8 cellular contexts compared by ENCODE assay signal in the genomic region with DNA sequence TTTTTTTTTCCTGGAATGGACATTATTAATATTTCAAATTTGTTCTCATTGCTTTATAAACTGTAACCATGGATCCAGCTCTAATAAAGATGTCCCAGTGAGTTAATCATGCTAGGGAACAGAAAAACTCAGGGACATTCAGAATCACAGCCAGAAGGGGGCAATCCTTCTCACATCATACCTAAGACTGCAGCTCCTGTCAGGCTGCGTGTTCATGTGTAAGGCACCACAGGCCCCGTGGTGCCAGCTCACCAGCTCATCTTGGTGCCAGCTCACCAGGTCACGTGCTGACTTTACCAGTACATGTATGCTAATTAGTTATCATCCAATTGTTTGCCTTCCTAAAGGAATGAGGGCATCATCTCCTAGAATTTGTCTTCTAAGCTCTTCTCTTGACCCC.
DNase-seq lines count a peak whose midpoint lies in the region; ATAC-seq, FAIRE-seq and TF ChIP-seq lines count a peak whose summit lies in the region.

No MANE protein-coding gene starts in this region.

- H3K4me1 ChIP-seq in astrocyte (ENCODE audit: insufficient read depth, low read length) (no peaks in the 10 kb centered on the region), tibial artery (no peaks in the 10 kb centered on the region)

- no peaks in the 10 kb centered on the region for H3K4me1 Mint-ChIP-seq in astrocyte (ENCODE audit: low read depth, unreplicated experiment)
- H3K4me1 Mint-ChIP-seq in activated T-helper 17 cell treated with anti-CD3 and anti-CD28 coated beads, Interleukin-2, amount 50 U/mL, for 72 hours = no peaks in the 10 kb centered on the region

- DNase-seq in AML-193 (lab: John Stamatoyannopoulos, UW) (peak; percentile 11 to 25), NCI-H146 treated with DMSO at 0.1 percent for 48 hours (lab: John Stamatoyannopoulos, UW; ENCODE audit: unreplicated experiment) (peak; percentile 86), astrocyte (ENCODE audit: low read depth) (peak; percentile 32), kidney tubule cell (ENCODE audit: low spot score) (peak; percentile 87), tibial artery (no peak)

- ATAC-seq in GM19035 (IDR thresholded peaks at IDR 0.05; ENCODE audit: unreplicated experiment) = peak; percentile 59
- ATAC-seq in HG03342 (IDR thresholded peaks at IDR 0.05; ENCODE audit: unreplicated experiment) = no peak
- no peak for ATAC-seq in activated T-helper 17 cell treated with anti-CD3 and anti-CD28 coated beads, Interleukin-2, amount 50 U/mL, for 72 hours (replicated peaks)

- no peaks in the 10 kb centered on the region for H3K9me3 Mint-ChIP-seq in astrocyte (ENCODE audit: unreplicated experiment)
- no peaks in the 10 kb centered on the region for H3K9me3 Mint-ChIP-seq in activated T-helper 17 cell treated with anti-CD3 and anti-CD28 coated beads, Interleukin-2, amount 50 U/mL, for 72 hours

- H3K36me3 ChIP-seq in astrocyte (ENCODE audit: insufficient read depth, low read length) = no peaks in the 10 kb centered on the region
- H3K36me3 ChIP-seq in tibial artery = no peaks in the 10 kb centered on the region

- H3K9ac ChIP-seq in astrocyte (ENCODE audit: low read length) = no peak overlapping the region

- H3K4me3 Mint-ChIP-seq in astrocyte (ENCODE audit: unreplicated experiment) = no peak overlapping the region
- H3K4me3 Mint-ChIP-seq in activated T-helper 17 cell treated with anti-CD3 and anti-CD28 coated beads, Interleukin-2, amount 50 U/mL, for 72 hours = no peak overlapping the region

- H3K4me2 ChIP-seq in astrocyte (ENCODE audit: low read length) = no peak overlapping the region

- no peak overlapping the region for H3K27ac ChIP-seq in astrocyte (ENCODE audit: low read depth, low read length)
- no peak overlapping the region for H3K27ac ChIP-seq in tibial artery

- intact Hi-C loops in tibial artery (cut with DNase I; ENCODE audit: low total_unique reads) = no loop called here

- H3K79me2 ChIP-seq in astrocyte (ENCODE audit: insufficient read depth, low read length) = no peaks in the 10 kb centered on the region

- no peak for FAIRE-seq in astrocyte (lab: Jason Lieb, UNC)

- H3K27me3 Mint-ChIP-seq in astrocyte (ENCODE audit: low read depth, unreplicated experiment) = peaks cover 4% of the 10 kb centered on the region
- peaks cover 21% of the 10 kb centered on the region for H3K27me3 Mint-ChIP-seq in activated T-helper 17 cell treated with anti-CD3 and anti-CD28 coated beads, Interleukin-2, amount 50 U/mL, for 72 hours

- H3K36me3 Mint-ChIP-seq in astrocyte (ENCODE audit: low read depth, unreplicated experiment) = no peaks in the 10 kb centered on the region
- no peaks in the 10 kb centered on the region for H3K36me3 Mint-ChIP-seq in activated T-helper 17 cell treated with anti-CD3 and anti-CD28 coated beads, Interleukin-2, amount 50 U/mL, for 72 hours (ENCODE audit: low read depth)

- H3K9me3 ChIP-seq in astrocyte (ENCODE audit: insufficient read depth, low read depth, low read length) (no peaks in the 10 kb centered on the region), tibial artery (no peaks in the 10 kb centered on the region)

- H3K27me3 ChIP-seq in astrocyte (ENCODE audit: insufficient read depth, low read length) (peaks cover 6% of the 10 kb centered on the region), tibial artery (no peaks in the 10 kb centered on the region)

- H2AFZ ChIP-seq in astrocyte (ENCODE audit: low read depth, low read length) = no peak overlapping the region

- no peak overlapping the region for H3K27ac Mint-ChIP-seq in astrocyte (ENCODE audit: unreplicated experiment)
- H3K27ac Mint-ChIP-seq in activated T-helper 17 cell treated with anti-CD3 and anti-CD28 coated beads, Interleukin-2, amount 50 U/mL, for 72 hours = no peak overlapping the region

- TF ChIP-seq CTCF in astrocyte (IDR thresholded peaks at IDR 0.05; ENCODE audit: insufficient read depth, low read depth, low read length) = peak; percentile 46
- TF ChIP-seq CTCF in tibial artery (IDR thresholded peaks at IDR 0.05) = no peak

- H3K4me3 ChIP-seq in astrocyte (ENCODE audit: insufficient read depth, low read depth, low read length) (no peak overlapping the region), tibial artery (no peak overlapping the region)

- H4K20me1 ChIP-seq in astrocyte (ENCODE audit: insufficient read depth, low read length) = no peaks in the 10 kb centered on the region

Comparison
In these comparisons a context has a peak if more than half of its experiments do, and no peak if none do; other contexts are left out.
1. DNase-seq: peak in AML-193 (2 of 2), NCI-H146 treated with DMSO at 0.1 percent for 48 hours (single experiment), astrocyte (single experiment) and kidney tubule cell (single experiment); none in tibial artery (0 of 2).